21 cellular contexts compared by ENCODE assay signal in the genomic region with DNA sequence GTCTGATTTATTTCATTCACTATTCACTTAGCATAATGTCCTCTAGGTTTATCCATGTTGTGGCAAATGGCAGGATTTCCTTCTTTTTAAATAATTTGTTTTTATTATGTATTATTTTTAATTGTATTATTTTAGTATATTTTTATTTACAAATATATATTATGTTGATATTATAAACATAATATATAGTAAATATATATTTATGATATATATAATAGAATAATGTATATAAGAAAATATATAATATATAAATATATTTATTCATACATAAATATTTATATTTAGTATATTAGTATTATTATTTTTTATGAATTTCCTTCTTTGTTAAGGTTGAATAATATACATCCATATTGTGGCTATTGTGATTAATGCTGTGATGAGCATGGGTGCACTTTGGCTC. TPM values are rescaled to one million over a fixed set of nuclear protein-coding genes. Genes with fewer than 3 reads are reported as not detected.
DNase-seq lines count a peak whose midpoint lies in the region; ATAC-seq, FAIRE-seq and TF ChIP-seq lines count a peak whose summit lies in the region.
"Had no signal": no experiment of that assay in that cellular context is flagged by ENCODE, and none has a peak within 500 bp of the region (broad histone marks: within the 10 kb centered on the region; RNA-seq: fewer than 3 reads in every experiment).

No MANE protein-coding gene starts in this region.

- H3K9me3 ChIP-seq in BLaER1 treated with 17β-estradiol and CSF1 and Interleukin-3, amounts not matched to agents 10 nM and 100 nM (replicated peaks in 1 of 11), result peaks cover 28 to 41% (median 32%) of the 10 kb centered on the region in 11 experiments
- H3K9me3 ChIP-seq: HAP-1 had no signal

- H4K20me1 ChIP-seq in BLaER1 treated with 17β-estradiol and CSF1 and Interleukin-3, amounts not matched to agents 10 nM and 100 nM, result no peaks in the 10 kb centered on the region

- H3K4me3 ChIP-seq in BLaER1 treated with 17β-estradiol and CSF1 and Interleukin-3, amounts not matched to agents 10 nM and 100 nM, result no peak overlapping the region
- H3K4me3 ChIP-seq: GM23248, HAP-1 had no signal

- H3K4me2 ChIP-seq in BLaER1 treated with 17β-estradiol and CSF1 and Interleukin-3, amounts not matched to agents 10 nM and 100 nM, result peak overlapping the region in 7 of 11 experiments; percentile 21 to 54 (median 32); a peak in 9 of 22 replicates

- no peaks in the 10 kb centered on the region for H3K36me3 ChIP-seq in BLaER1 treated with 17β-estradiol and CSF1 and Interleukin-3, amounts not matched to agents 10 nM and 100 nM
- H3K36me3 ChIP-seq: HAP-1 had no signal

- ATAC-seq in omental fat pad (ENCODE audit: low FRiP score) (no peak), GM18519 (IDR thresholded peaks at IDR 0.05; ENCODE audit: low FRiP score, unreplicated experiment) (no peak)
- ATAC-seq: HepG2 had no signal

- no peaks in the 10 kb centered on the region for H3K27me3 ChIP-seq in BLaER1 treated with 17β-estradiol and CSF1 and Interleukin-3, amounts not matched to agents 10 nM and 100 nM

- H3K4me1 ChIP-seq in BLaER1 treated with 17β-estradiol and CSF1 and Interleukin-3, amounts not matched to agents 10 nM and 100 nM, result peaks cover 6 to 9% (median 8%) of the 10 kb centered on the region in 10 experiments; a peak in 14 of 20 replicates
- H3K4me1 ChIP-seq: HAP-1 had no signal

- DNase-seq in frontal cortex (ENCODE audit: low spot score in 2 of 2), result no peak
- no peak for DNase-seq in omental fat pad (ENCODE audit: low spot score)
- no peak for DNase-seq in hepatic stellate cell (ENCODE audit: low spot score)
- no peak for DNase-seq in SW 1271 (lab: John Stamatoyannopoulos, UW)
- DNase-seq: C1 segment of cervical spinal cord; CD4-positive, CD25-positive, alpha-beta regulatory T cell; CD8-positive, alpha-beta memory T cell; COR-L47; DMS79 treated with DMSO at 0.1 percent for 48 hours; EL; GM23248; Karpas-422 had no signal

- H3K27ac ChIP-seq in BLaER1 treated with 17β-estradiol and CSF1 and Interleukin-3, amounts not matched to agents 10 nM and 100 nM, result no peak overlapping the region
- H3K27ac ChIP-seq: GM23248 had no signal

- no peak for TF ChIP-seq CTCF in omental fat pad (IDR thresholded peaks at IDR 0.05)

- no peak overlapping the region for H3K9ac ChIP-seq in BLaER1 treated with 17β-estradiol and CSF1 and Interleukin-3, amounts not matched to agents 10 nM and 100 nM
- H3K9ac ChIP-seq: GM23248 had no signal

- peak; percentile 97 for FAIRE-seq in TTC549 (lab: Jason Lieb, UNC)
- FAIRE-seq in frontal cortex (lab: Jason Lieb, UNC), result peak; percentile 98
- FAIRE-seq: GM12892, GM18507, HepG2 had no signal

RNA-seq across cellular contexts. Expression of gene CYP2C18, which starts 52.5 kb away (rescaled TPM):
- total RNA-seq in frontal cortex (under 0.01 TPM), omental fat pad (not detected)
- total RNA-seq: A673; CD4-positive, CD25-positive, alpha-beta regulatory T cell; G401; GM23248 had no signal
